Comparison of ENCODE assay signal across 1 cellular context in the genomic region with DNA sequence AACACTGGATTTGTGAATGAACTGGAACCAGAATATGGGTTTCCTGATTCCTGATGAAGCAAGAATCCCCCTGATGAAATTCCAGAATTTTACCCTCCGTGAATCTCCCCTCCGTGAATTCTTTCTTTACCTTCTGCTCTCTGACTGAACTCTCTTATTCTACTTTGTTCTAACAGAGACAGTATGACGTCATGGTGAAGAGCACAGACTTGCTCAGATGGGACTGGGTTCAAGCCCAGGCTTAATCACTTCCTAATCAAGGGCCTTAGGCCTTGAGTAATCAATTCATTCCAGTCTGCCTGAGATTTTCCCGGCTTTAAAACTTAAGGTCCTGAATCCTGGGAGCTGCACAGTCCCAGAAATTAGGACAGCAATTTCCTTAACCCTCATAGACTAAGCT.
TF ChIP-seq lines count a peak whose summit lies in the region.

No MANE protein-coding gene starts in this region.

TF ChIP-seq in HepG2, 621 proteins besides CTCF, POLR2A, EP300 and RAD21 (continued from another document):
- TF ChIP-seq CREB1 (IDR thresholded peaks at IDR 0.05) = peak; percentile 90
- TF ChIP-seq CREB1 (CRISPR knock-in tag; IDR thresholded peaks at IDR 0.05) = no peak
- TF ChIP-seq HMGXB4 (CRISPR knock-in tag; IDR thresholded peaks at IDR 0.05; ENCODE audit: borderline replicate concordance in 1 of 2, low read depth in 1 of 2) = no peak
- no peak for TF ChIP-seq ATF7-NPFF (CRISPR knock-in tag; IDR thresholded peaks at IDR 0.05; ENCODE audit: low read depth)
- no peak for TF ChIP-seq DNMT3B (CRISPR knock-in tag; conservative IDR thresholded peaks at IDR 0.05)
- peak; percentile 97 for TF ChIP-seq ATF7 (IDR thresholded peaks at IDR 0.05)
- no peak for TF ChIP-seq ATF7 (CRISPR knock-in tag; IDR thresholded peaks at IDR 0.05)
- TF ChIP-seq ZNF367 (CRISPR knock-in tag; IDR thresholded peaks at IDR 0.05; ENCODE audit: borderline replicate concordance) = no peak
- TF ChIP-seq TOPORS (CRISPR knock-in tag; IDR thresholded peaks at IDR 0.05) = no peak
- TF ChIP-seq, protein P1, sequence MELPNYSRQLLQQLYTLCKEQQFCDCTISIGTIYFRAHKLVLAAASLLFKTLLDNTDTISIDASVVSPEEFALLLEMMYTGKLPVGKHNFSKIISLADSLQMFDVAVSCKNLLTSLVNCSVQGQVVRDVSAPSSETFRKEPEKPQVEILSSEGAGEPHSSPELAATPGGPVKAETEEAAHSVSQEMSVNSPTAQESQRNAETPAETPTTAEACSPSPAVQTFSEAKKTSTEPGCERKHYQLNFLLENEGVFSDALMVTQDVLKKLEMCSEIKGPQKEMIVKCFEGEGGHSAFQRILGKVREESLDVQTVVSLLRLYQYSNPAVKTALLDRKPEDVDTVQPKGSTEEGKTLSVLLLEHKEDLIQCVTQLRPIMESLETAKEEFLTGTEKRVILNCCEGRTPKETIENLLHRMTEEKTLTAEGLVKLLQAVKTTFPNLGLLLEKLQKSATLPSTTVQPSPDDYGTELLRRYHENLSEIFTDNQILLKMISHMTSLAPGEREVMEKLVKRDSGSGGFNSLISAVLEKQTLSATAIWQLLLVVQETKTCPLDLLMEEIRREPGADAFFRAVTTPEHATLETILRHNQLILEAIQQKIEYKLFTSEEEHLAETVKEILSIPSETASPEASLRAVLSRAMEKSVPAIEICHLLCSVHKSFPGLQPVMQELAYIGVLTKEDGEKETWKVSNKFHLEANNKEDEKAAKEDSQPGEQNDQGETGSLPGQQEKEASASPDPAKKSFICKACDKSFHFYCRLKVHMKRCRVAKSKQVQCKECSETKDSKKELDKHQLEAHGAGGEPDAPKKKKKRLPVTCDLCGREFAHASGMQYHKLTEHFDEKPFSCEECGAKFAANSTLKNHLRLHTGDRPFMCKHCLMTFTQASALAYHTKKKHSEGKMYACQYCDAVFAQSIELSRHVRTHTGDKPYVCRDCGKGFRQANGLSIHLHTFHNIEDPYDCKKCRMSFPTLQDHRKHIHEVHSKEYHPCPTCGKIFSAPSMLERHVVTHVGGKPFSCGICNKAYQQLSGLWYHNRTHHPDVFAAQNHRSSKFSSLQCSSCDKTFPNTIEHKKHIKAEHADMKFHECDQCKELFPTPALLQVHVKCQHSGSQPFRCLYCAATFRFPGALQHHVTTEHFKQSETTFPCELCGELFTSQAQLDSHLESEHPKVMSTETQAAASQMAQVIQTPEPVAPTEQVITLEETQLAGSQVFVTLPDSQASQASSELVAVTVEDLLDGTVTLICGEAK (IDR thresholded peaks at IDR 0.05) = no peak
- TF ChIP-seq, protein P1 (CRISPR knock-in tag; IDR thresholded peaks at IDR 0.05) = no peak
- TF ChIP-seq, protein P2, sequence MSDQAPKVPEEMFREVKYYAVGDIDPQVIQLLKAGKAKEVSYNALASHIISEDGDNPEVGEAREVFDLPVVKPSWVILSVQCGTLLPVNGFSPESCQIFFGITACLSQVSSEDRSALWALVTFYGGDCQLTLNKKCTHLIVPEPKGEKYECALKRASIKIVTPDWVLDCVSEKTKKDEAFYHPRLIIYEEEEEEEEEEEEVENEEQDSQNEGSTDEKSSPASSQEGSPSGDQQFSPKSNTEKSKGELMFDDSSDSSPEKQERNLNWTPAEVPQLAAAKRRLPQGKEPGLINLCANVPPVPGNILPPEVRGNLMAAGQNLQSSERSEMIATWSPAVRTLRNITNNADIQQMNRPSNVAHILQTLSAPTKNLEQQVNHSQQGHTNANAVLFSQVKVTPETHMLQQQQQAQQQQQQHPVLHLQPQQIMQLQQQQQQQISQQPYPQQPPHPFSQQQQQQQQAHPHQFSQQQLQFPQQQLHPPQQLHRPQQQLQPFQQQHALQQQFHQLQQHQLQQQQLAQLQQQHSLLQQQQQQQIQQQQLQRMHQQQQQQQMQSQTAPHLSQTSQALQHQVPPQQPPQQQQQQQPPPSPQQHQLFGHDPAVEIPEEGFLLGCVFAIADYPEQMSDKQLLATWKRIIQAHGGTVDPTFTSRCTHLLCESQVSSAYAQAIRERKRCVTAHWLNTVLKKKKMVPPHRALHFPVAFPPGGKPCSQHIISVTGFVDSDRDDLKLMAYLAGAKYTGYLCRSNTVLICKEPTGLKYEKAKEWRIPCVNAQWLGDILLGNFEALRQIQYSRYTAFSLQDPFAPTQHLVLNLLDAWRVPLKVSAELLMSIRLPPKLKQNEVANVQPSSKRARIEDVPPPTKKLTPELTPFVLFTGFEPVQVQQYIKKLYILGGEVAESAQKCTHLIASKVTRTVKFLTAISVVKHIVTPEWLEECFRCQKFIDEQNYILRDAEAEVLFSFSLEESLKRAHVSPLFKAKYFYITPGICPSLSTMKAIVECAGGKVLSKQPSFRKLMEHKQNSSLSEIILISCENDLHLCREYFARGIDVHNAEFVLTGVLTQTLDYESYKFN (CRISPR knock-in tag; conservative IDR thresholded peaks at IDR 0.05) = no peak
- TF ChIP-seq ZNF879 (CRISPR knock-in tag; IDR thresholded peaks at IDR 0.05) = no peak
TF ChIP-seq in HepG2: peak in this region for 2.
